ENCODE assay signal across 8 cellular contexts in genomic region chr2:74186706-74187105, GRCh38. TPM values are rescaled to one million over a fixed set of nuclear protein-coding genes. Genes with fewer than 3 reads are reported as not detected.
DNase-seq lines count a peak whose midpoint lies in the region; ATAC-seq, FAIRE-seq and TF ChIP-seq lines count a peak whose summit lies in the region.
"Not testable (repeated sequence)": the region's sequence is repeated elsewhere in the genome, so short reads cannot be mapped to it uniquely, and the experiment has no call there.

No MANE protein-coding gene starts in this region.

- H3K4me1 Mint-ChIP-seq in CD14-positive monocyte, result peaks cover 55% of the 10 kb centered on the region
- peaks cover 21% of the 10 kb centered on the region for H3K4me1 Mint-ChIP-seq in activated CD4-positive, alpha-beta T cell treated with anti-CD3 and anti-CD28 coated beads for 36 hours
- peaks cover 40% of the 10 kb centered on the region for H3K4me1 Mint-ChIP-seq in activated T-cell treated with anti-CD3 and anti-CD28 coated beads, Interleukin-2, amount 50 U/mL, for 72 hours (ENCODE audit: low read depth)
- H3K4me1 Mint-ChIP-seq in astrocyte (ENCODE audit: low read depth, unreplicated experiment); osteocyte (ENCODE audit: unreplicated experiment): not testable (repeated sequence)

- CTCF ChIA-PET in activated CD4-positive, alpha-beta T cell treated with anti-CD3 and anti-CD28 coated beads for 36 hours (lab: Charles Lee), result not testable (repeated sequence)

- not testable (repeated sequence) for TF ChIP-seq POLR2A in transverse colon (IDR thresholded peaks at IDR 0.05)

- WGBS in transverse colon (ENCODE audit: low coverage in 1 of 2), 2 donors, result 91 to 93% methylated on average over 9 to 15 of the region's 15 CpGs

- H3K27ac Mint-ChIP-seq in CD14-positive monocyte, result peak overlapping the region; percentile 99 to 100 (median 100)
- peak overlapping the region; percentile 70 for H3K27ac Mint-ChIP-seq in activated CD4-positive, alpha-beta T cell treated with anti-CD3 and anti-CD28 coated beads for 36 hours
- H3K27ac Mint-ChIP-seq in activated T-cell treated with anti-CD3 and anti-CD28 coated beads, Interleukin-2, amount 50 U/mL, for 72 hours, result peak overlapping the region; percentile 29
- H3K27ac Mint-ChIP-seq in astrocyte (ENCODE audit: unreplicated experiment), result peak overlapping the region; percentile 53
- not testable (repeated sequence) for H3K27ac Mint-ChIP-seq in osteocyte (ENCODE audit: unreplicated experiment)

- H3K27me3 Mint-ChIP-seq in CD14-positive monocyte (ENCODE audit: low read depth in 3 of 3); activated CD4-positive, alpha-beta T cell treated with anti-CD3 and anti-CD28 coated beads for 36 hours; activated T-cell treated with anti-CD3 and anti-CD28 coated beads, Interleukin-2, amount 50 U/mL, for 72 hours (ENCODE audit: low read depth); astrocyte (ENCODE audit: low read depth, unreplicated experiment): not testable (repeated sequence)
- H3K27me3 Mint-ChIP-seq in osteocyte (ENCODE audit: unreplicated experiment), result peaks cover 22% of the 10 kb centered on the region

- in situ Hi-C loops in transverse colon (cut with MboI; ENCODE audit: low pct_ligation_motif_present in 1 of 4, low pct_unique_long_range_greater_than_20kb in 1 of 4, low sequenced_read_pairs in 3 of 4), result not testable (repeated sequence)

- peak overlapping the region; percentile 49 for H3K4me2 ChIP-seq in OCI-LY3 (ENCODE audit: low read length)
- not testable (repeated sequence) for H3K4me2 ChIP-seq in astrocyte (ENCODE audit: low read length)

- not testable (repeated sequence) for TF ChIP-seq EP300 in transverse colon (IDR thresholded peaks at IDR 0.05; ENCODE audit: low read depth)

- H3K4me3 Mint-ChIP-seq in CD14-positive monocyte, result peak overlapping the region in 1 of 2 donors; percentile 31
- not testable (repeated sequence) for H3K4me3 Mint-ChIP-seq in activated CD4-positive, alpha-beta T cell treated with anti-CD3 and anti-CD28 coated beads for 36 hours; astrocyte (ENCODE audit: unreplicated experiment); osteocyte (ENCODE audit: unreplicated experiment)
- peak overlapping the region in 1 of 2 donors; percentile 42 for H3K4me3 Mint-ChIP-seq in activated T-cell treated with anti-CD3 and anti-CD28 coated beads, Interleukin-2, amount 50 U/mL, for 72 hours

- POLR2A ChIA-PET in activated CD4-positive, alpha-beta T cell treated with anti-CD3 and anti-CD28 coated beads for 36 hours (lab: Charles Lee), result not testable (repeated sequence)

- H3K4me1 ChIP-seq in OCI-LY3 (ENCODE audit: low read length), result peaks cover 82% of the 10 kb centered on the region
- not testable (repeated sequence) for H3K4me1 ChIP-seq in astrocyte (ENCODE audit: insufficient read depth, low read length); transverse colon

- ATAC-seq in activated CD4-positive, alpha-beta T cell treated with anti-CD3 and anti-CD28 coated beads for 36 hours; activated T-cell treated with anti-CD3 and anti-CD28 coated beads, Interleukin-2, amount 50 U/mL, for 72 hours (replicated peaks in 1 of 2): not testable (repeated sequence)

- H3K27ac ChIP-seq in OCI-LY3 (ENCODE audit: low read length) (peak overlapping the region; percentile 96), layer of hippocampus (ENCODE audit: low read depth, low read length) (peak overlapping the region; percentile 30), transverse colon (peak overlapping the region in 3 of 4 donors; percentile 34 to 44 (median 39))
- H3K27ac ChIP-seq in astrocyte (ENCODE audit: low read depth, low read length), result not testable (repeated sequence)

- not testable (repeated sequence) for H3K36me3 ChIP-seq in OCI-LY3 (replicated peaks; ENCODE audit: low read depth, low read length); astrocyte (ENCODE audit: insufficient read depth, low read length); transverse colon

- not testable (repeated sequence) for TF ChIP-seq CTCF in CD14-positive monocyte (IDR thresholded peaks at IDR 0.05); OCI-LY3 (IDR thresholded peaks at IDR 0.05; ENCODE audit: low read depth, low read length); astrocyte (IDR thresholded peaks at IDR 0.05; ENCODE audit: insufficient read depth, low read depth, low read length); osteocyte (IDR thresholded peaks at IDR 0.05); transverse colon (IDR thresholded peaks at IDR 0.05)

- H2AFZ ChIP-seq in OCI-LY3 (ENCODE audit: low read depth, low read length); astrocyte (ENCODE audit: low read depth, low read length): not testable (repeated sequence)

- H3K9me3 ChIP-seq in OCI-LY3 (ENCODE audit: insufficient read depth, low read length); astrocyte (ENCODE audit: insufficient read depth, low read depth, low read length); transverse colon: not testable (repeated sequence)

- H3K79me2 ChIP-seq in OCI-LY3 (ENCODE audit: low read length); astrocyte (ENCODE audit: insufficient read depth, low read length): not testable (repeated sequence)

- FAIRE-seq in astrocyte (lab: Jason Lieb, UNC), result not testable (repeated sequence)

- H3K27me3 ChIP-seq in OCI-LY3 (ENCODE audit: low read depth, low read length); astrocyte (ENCODE audit: insufficient read depth, low read length); layer of hippocampus (ENCODE audit: control insufficient read depth, insufficient read depth, low read length); transverse colon: not testable (repeated sequence)

- intact Hi-C loops in CD14-positive monocyte (cut with micrococcal nuclease); activated CD4-positive, alpha-beta T cell treated with anti-CD3 and anti-CD28 coated beads for 36 hours (cut with DNase I, micrococcal nuclease); transverse colon (cut with DNase I; ENCODE audit: low total_unique reads): not testable (repeated sequence)

- peak overlapping the region; percentile 64; the same call in 1 of the 2 replicates for H3K9ac ChIP-seq in OCI-LY3 (ENCODE audit: low read length)
- H3K9ac ChIP-seq in astrocyte (ENCODE audit: low read length), result not testable (repeated sequence)

- H3K4me3 ChIP-seq in OCI-LY3 (ENCODE audit: low read length), result peak overlapping the region; percentile 49
- not testable (repeated sequence) for H3K4me3 ChIP-seq in astrocyte (ENCODE audit: insufficient read depth, low read depth, low read length); transverse colon

- not testable (repeated sequence) for H3K36me3 Mint-ChIP-seq in CD14-positive monocyte; activated CD4-positive, alpha-beta T cell treated with anti-CD3 and anti-CD28 coated beads for 36 hours (ENCODE audit: low read depth); activated T-cell treated with anti-CD3 and anti-CD28 coated beads, Interleukin-2, amount 50 U/mL, for 72 hours (ENCODE audit: insufficient read depth in 2 of 2); astrocyte (ENCODE audit: low read depth, unreplicated experiment); osteocyte (ENCODE audit: unreplicated experiment)

- H4K20me1 ChIP-seq in OCI-LY3 (ENCODE audit: insufficient read depth, low read length); astrocyte (ENCODE audit: insufficient read depth, low read length): not testable (repeated sequence)

- DNase-seq in CD14-positive monocyte (ENCODE audit: low spot score); activated CD4-positive, alpha-beta T cell treated with anti-CD3 and anti-CD28 coated beads for 36 hours; activated T-cell treated with anti-CD3 and anti-CD28 coated beads, Interleukin-2, amount 50 U/mL, for 72 hours; astrocyte (ENCODE audit: low read depth); transverse colon: not testable (repeated sequence)
- peak; percentile 54 for DNase-seq in osteocyte (ENCODE audit: extremely low spot score, unreplicated experiment)

- not testable (repeated sequence) for H3K9me3 Mint-ChIP-seq in CD14-positive monocyte; activated CD4-positive, alpha-beta T cell treated with anti-CD3 and anti-CD28 coated beads for 36 hours (ENCODE audit: low read depth); activated T-cell treated with anti-CD3 and anti-CD28 coated beads, Interleukin-2, amount 50 U/mL, for 72 hours; astrocyte (ENCODE audit: unreplicated experiment); osteocyte (ENCODE audit: unreplicated experiment)

RNA-seq across cellular contexts. Expression of gene MOB1A, which starts 8.0 kb away (rescaled TPM):
- polyA plus RNA-seq in CD14-positive monocyte, result 100 to 1,000 TPM; 285 to 367 TPM
- 100 to 1,000 TPM in 1 of 2 experiments, 10 to 100 TPM in 1; 96.6 to 149 TPM for total RNA-seq in activated CD4-positive, alpha-beta T cell treated with anti-CD3 and anti-CD28 coated beads for 36 hours
- total RNA-seq in activated T-cell treated with anti-CD3 and anti-CD28 coated beads, Interleukin-2, amount 50 U/mL, for 72 hours, result 100 to 1,000 TPM; 121 to 135 TPM
- total RNA-seq in astrocyte (107 and 116 TPM in 2 replicates), osteocyte (96.1 and 96.3 TPM in 2 replicates), transverse colon (10 to 100 TPM; 43.0 to 91.9 (median 68.8) TPM)

RNA-seq across cellular contexts. Expression of gene MTHFD2, which starts 11.7 kb away (rescaled TPM):
- polyA plus RNA-seq in CD14-positive monocyte, result 10 to 100 TPM; 24.1 to 39.4 TPM
- total RNA-seq in activated CD4-positive, alpha-beta T cell treated with anti-CD3 and anti-CD28 coated beads for 36 hours, result 100 to 1,000 TPM; 411 to 453 TPM
- total RNA-seq in activated T-cell treated with anti-CD3 and anti-CD28 coated beads, Interleukin-2, amount 50 U/mL, for 72 hours, result 100 to 1,000 TPM; 518 to 624 TPM
- total RNA-seq in astrocyte, result 350 and 365 TPM in 2 replicates
- 223 and 242 TPM in 2 replicates for total RNA-seq in osteocyte
- total RNA-seq in transverse colon, result 100 to 1,000 TPM in 1 of 4 donors, 10 to 100 TPM in 2, 1 to 10 TPM in 1; 2.2 to 220 (median 17.8) TPM

RNA-seq across cellular contexts. Expression of gene BOLA3, which starts 39.0 kb away (rescaled TPM):
- 1 to 10 TPM; 7.7 to 8.0 TPM for polyA plus RNA-seq in CD14-positive monocyte
- total RNA-seq in activated CD4-positive, alpha-beta T cell treated with anti-CD3 and anti-CD28 coated beads for 36 hours, result 100 to 1,000 TPM; 119 to 130 TPM
- total RNA-seq in activated T-cell treated with anti-CD3 and anti-CD28 coated beads, Interleukin-2, amount 50 U/mL, for 72 hours, result 10 to 100 TPM; 41.1 to 42.5 TPM
- total RNA-seq in astrocyte, result 42.4 and 48.8 TPM in 2 replicates
- 22.4 and 23.1 TPM in 2 replicates for total RNA-seq in osteocyte
- 10 to 100 TPM in 2 of 4 donors, 1 to 10 TPM in 1, not detected in 1; 3.0 to 51.5 (median 44.0) TPM for total RNA-seq in transverse colon
